ENCODE assay signal across 1 cellular context in the genomic region with DNA sequence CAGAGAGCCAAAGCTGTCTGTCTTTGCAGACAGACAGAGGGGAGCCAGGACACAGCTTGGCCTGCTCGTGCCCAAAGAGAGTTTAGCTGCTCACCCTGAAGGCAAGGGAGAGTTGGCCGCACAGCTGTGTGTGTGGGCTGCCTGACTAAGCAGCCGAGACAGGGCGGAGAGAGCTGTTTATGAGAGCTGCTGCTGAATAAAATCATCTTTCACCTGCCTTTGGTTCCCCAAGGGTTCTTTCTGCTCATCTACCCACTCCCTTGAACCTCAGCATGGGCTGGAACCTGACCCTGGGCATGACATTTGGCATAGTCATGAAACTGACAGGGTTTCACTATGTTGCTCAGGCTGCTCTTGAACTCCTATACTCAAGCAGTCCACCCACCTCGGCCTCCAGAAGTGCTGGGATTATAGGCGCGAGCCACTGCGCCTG.
TF ChIP-seq lines count a peak whose summit lies in the region.

No MANE protein-coding gene starts in this region.

TF ChIP-seq in IMR-90, 13 proteins besides CTCF, POLR2A, EP300 and RAD21 (continued from another document):
- TF ChIP-seq, protein P1, sequence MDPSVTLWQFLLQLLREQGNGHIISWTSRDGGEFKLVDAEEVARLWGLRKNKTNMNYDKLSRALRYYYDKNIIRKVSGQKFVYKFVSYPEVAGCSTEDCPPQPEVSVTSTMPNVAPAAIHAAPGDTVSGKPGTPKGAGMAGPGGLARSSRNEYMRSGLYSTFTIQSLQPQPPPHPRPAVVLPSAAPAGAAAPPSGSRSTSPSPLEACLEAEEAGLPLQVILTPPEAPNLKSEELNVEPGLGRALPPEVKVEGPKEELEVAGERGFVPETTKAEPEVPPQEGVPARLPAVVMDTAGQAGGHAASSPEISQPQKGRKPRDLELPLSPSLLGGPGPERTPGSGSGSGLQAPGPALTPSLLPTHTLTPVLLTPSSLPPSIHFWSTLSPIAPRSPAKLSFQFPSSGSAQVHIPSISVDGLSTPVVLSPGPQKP (IDR thresholded peaks at IDR 0.05; ENCODE audit: borderline replicate concordance, low read depth, low read length) = no peak
- TF ChIP-seq, protein P2, sequence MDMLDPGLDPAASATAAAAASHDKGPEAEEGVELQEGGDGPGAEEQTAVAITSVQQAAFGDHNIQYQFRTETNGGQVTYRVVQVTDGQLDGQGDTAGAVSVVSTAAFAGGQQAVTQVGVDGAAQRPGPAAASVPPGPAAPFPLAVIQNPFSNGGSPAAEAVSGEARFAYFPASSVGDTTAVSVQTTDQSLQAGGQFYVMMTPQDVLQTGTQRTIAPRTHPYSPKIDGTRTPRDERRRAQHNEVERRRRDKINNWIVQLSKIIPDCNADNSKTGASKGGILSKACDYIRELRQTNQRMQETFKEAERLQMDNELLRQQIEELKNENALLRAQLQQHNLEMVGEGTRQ (IDR thresholded peaks at IDR 0.05; ENCODE audit: low read depth, low read length) = no peak
- TF ChIP-seq MXI1 (IDR thresholded peaks at IDR 0.05; ENCODE audit: borderline replicate concordance, low read depth, low read length) (no peak), NFE2L2 (IDR thresholded peaks at IDR 0.05; ENCODE audit: low read depth, low read length) (no peak), MAZ (IDR thresholded peaks at IDR 0.05; ENCODE audit: borderline replicate concordance, low read depth, low read length) (no peak)
